16 cellular contexts compared by ENCODE assay signal in genomic region chrX:2409796-2410195, GRCh38.
DNase-seq lines count a peak whose midpoint lies in the region; ATAC-seq and TF ChIP-seq lines count a peak whose summit lies in the region.
"Had no signal": no experiment of that assay in that cellular context is flagged by ENCODE, and none has a peak within 500 bp of the region (broad histone marks: within the 10 kb centered on the region; RNA-seq: fewer than 3 reads in every experiment).

No MANE protein-coding gene starts in this region.

- H2AK5ac ChIP-seq in mesendoderm (ENCODE audit: low read length), result no peak overlapping the region

- H3K27me3 ChIP-seq in Caco-2 (replicated peaks; ENCODE audit: control insufficient read depth, insufficient read depth, low read length) (no peaks in the 10 kb centered on the region), HUES48 (ENCODE audit: control insufficient read depth, insufficient read depth, low read length) (no peaks in the 10 kb centered on the region), mesendoderm (ENCODE audit: insufficient read depth, low read length, poor library complexity) (no peaks in the 10 kb centered on the region)
- H3K27me3 ChIP-seq: BE2C had no signal

- no peak overlapping the region for H3K4me2 ChIP-seq in mesendoderm (ENCODE audit: low read length)
- H3K4me2 ChIP-seq: GM23338 had no signal

- H3K27me3 Mint-ChIP-seq in Caco-2 (ENCODE audit: insufficient read depth, unreplicated experiment) (no peaks in the 10 kb centered on the region), nephron progenitor cell (ENCODE audit: low read depth, poor library complexity) (no peaks in the 10 kb centered on the region)
- H3K27me3 Mint-ChIP-seq: CD4-positive, alpha-beta memory T cell had no signal

- H3K23ac ChIP-seq in mesendoderm (ENCODE audit: low read length), result no peak overlapping the region

- no peaks in the 10 kb centered on the region for H3K79me2 ChIP-seq in mesendoderm (ENCODE audit: control insufficient read depth, insufficient read depth, low read length)

- H2BK120ac ChIP-seq in mesendoderm (ENCODE audit: low read depth, low read length), result no peak overlapping the region

- no CpG with 5 or more reads among the region's 8 CpGs for WGBS in mesendoderm (ENCODE audit: extremely low coverage, insufficient coverage, low lambda C conversion rate)

- H3K27ac ChIP-seq in HUES48 (ENCODE audit: low read depth, low read length), result peak overlapping the region; percentile 29
- peak overlapping the region; percentile 12 for H3K27ac ChIP-seq in mesendoderm (ENCODE audit: low read depth, low read length)
- H3K27ac ChIP-seq: C4-2B had no signal

- ATAC-seq in HG02623 (IDR thresholded peaks at IDR 0.05; ENCODE audit: unreplicated experiment) (no peak), GM18520 (IDR thresholded peaks at IDR 0.05; ENCODE audit: unreplicated experiment) (no peak)
- ATAC-seq: GM23338, K562 had no signal

- POLR2A ChIA-PET in Caco-2 (lab: Charles Lee), result no interaction called here

- H3K36me3 ChIP-seq in Caco-2 (ENCODE audit: control insufficient read depth, insufficient read depth, low read length), result peaks cover 6% of the 10 kb centered on the region
- peaks cover 22% of the 10 kb centered on the region for H3K36me3 ChIP-seq in HUES48 (ENCODE audit: control insufficient read depth, insufficient read depth, low read length)
- H3K36me3 ChIP-seq in mesendoderm (ENCODE audit: control insufficient read depth, insufficient read depth, low read length), result peaks cover 2% of the 10 kb centered on the region
- H3K36me3 ChIP-seq: BE2C had no signal

- no peak overlapping the region for H3K4ac ChIP-seq in mesendoderm (ENCODE audit: low read depth, low read length)

- H3K79me1 ChIP-seq in mesendoderm (ENCODE audit: low read length), result peaks cover 6% of the 10 kb centered on the region

- no peak overlapping the region for H2BK15ac ChIP-seq in mesendoderm (replicated peaks; ENCODE audit: low read depth)

- H3K27ac Mint-ChIP-seq in Caco-2 (ENCODE audit: unreplicated experiment) (peak overlapping the region; percentile 96), nephron progenitor cell (peak overlapping the region; percentile 30)
- H3K27ac Mint-ChIP-seq: CD4-positive, alpha-beta memory T cell; GM23338 had no signal

- DNase-seq in Caco-2 (no peak), mesendoderm (no peak), nephron progenitor cell (no peak), NCI-H2171 treated with DMSO at 0.1 percent for 48 hours (lab: John Stamatoyannopoulos, UW) (no peak), AG08395 (ENCODE audit: low spot score) (no peak)
- DNase-seq: BE2C, DND-41, GF-D8, H7 had no signal

- no peak overlapping the region for H4K5ac ChIP-seq in mesendoderm (ENCODE audit: low read length)

- TSS peak; percentile 60 for BruUV-seq in Caco-2 (replicated peaks; lab: Mats Ljungman, UMichigan)

- H3K9me3 ChIP-seq in Caco-2 (peaks cover 9% of the 10 kb centered on the region; the same call in 1 of the 2 replicates), HUES48 (ENCODE audit: control insufficient read depth, insufficient read depth, low read length) (peaks cover 10% of the 10 kb centered on the region)
- H3K9me3 ChIP-seq: BE2C had no signal

- H3K4me1 ChIP-seq in Caco-2 (peaks cover 35% of the 10 kb centered on the region), HUES48 (ENCODE audit: control insufficient read depth, insufficient read depth, low read length) (no peaks in the 10 kb centered on the region), mesendoderm (ENCODE audit: control insufficient read depth, low read depth, low read length) (no peaks in the 10 kb centered on the region)
- H3K4me1 ChIP-seq: BE2C had no signal

- H2BK5ac ChIP-seq in mesendoderm (ENCODE audit: low read length), result no peak overlapping the region

- no peak overlapping the region for H3K4me3 ChIP-seq in Caco-2 (ENCODE audit: low read depth, low read length)
- no peak overlapping the region for H3K4me3 ChIP-seq in HUES48 (ENCODE audit: low read depth, low read length)
- no peak overlapping the region for H3K4me3 ChIP-seq in mesendoderm (ENCODE audit: low read length)
- H3K4me3 ChIP-seq: GM23338, K562 had no signal

- CTCF ChIA-PET in Caco-2 (lab: Charles Lee), result no interaction called here

- no peak overlapping the region for H3K9ac ChIP-seq in HUES48 (ENCODE audit: low read depth, low read length)
- H3K9ac ChIP-seq in mesendoderm (ENCODE audit: low read length), result no peak overlapping the region

- no peak overlapping the region for H3K18ac ChIP-seq in mesendoderm (ENCODE audit: low read length)

- H3K4me3 Mint-ChIP-seq in Caco-2 (ENCODE audit: unreplicated experiment), result peak overlapping the region; percentile 71
- no peak overlapping the region for H3K4me3 Mint-ChIP-seq in nephron progenitor cell
- H3K4me3 Mint-ChIP-seq: CD4-positive, alpha-beta memory T cell; GM23338 had no signal

- H3K9me3 Mint-ChIP-seq in Caco-2 (ENCODE audit: unreplicated experiment) (no peaks in the 10 kb centered on the region), nephron progenitor cell (peaks cover 28% of the 10 kb centered on the region)

- no peak for TF ChIP-seq CTCF in Caco-2 (IDR thresholded peaks at IDR 0.05; ENCODE audit: insufficient read depth in 1 of 2, low read depth in 1 of 2, low read length in 1 of 2, severe bottlenecking in 1 of 2, unreplicated experiment in 1 of 2)
- no peak for TF ChIP-seq CTCF in nephron progenitor cell (IDR thresholded peaks at IDR 0.05)

- intact Hi-C loops in Caco-2 (cut with micrococcal nuclease; ENCODE audit: unreplicated experiment), result loop anchor here (2.0 kb wide), 1 partner anchor 63 kb away; no protein-coding TSS in a partner anchor

- H4K8ac ChIP-seq in mesendoderm (ENCODE audit: low read depth, low read length), result no peak overlapping the region

- H3K4me1 Mint-ChIP-seq in Caco-2 (ENCODE audit: low read depth, unreplicated experiment) (peaks cover 22% of the 10 kb centered on the region), nephron progenitor cell (peaks cover 19% of the 10 kb centered on the region)
- H3K4me1 Mint-ChIP-seq: CD4-positive, alpha-beta memory T cell had no signal

- peaks cover 60% of the 10 kb centered on the region for H3K36me3 Mint-ChIP-seq in Caco-2 (ENCODE audit: insufficient read depth, unreplicated experiment)
- H3K36me3 Mint-ChIP-seq in nephron progenitor cell (ENCODE audit: low read depth), result peaks cover 47% of the 10 kb centered on the region

- H3K56ac ChIP-seq in mesendoderm (ENCODE audit: low read length), result no peak overlapping the region
